ENCODE assay signal across 9 cellular contexts in genomic region chr9:127523312-127523851, GRCh38.
A peak's percentile ranks its signal among the peaks of the same experiment; 100 is the strongest.
DNase-seq lines count a peak whose midpoint lies in the region; ATAC-seq, FAIRE-seq and TF ChIP-seq lines count a peak whose summit lies in the region.
"Had no signal": no experiment of that assay in that cellular context is flagged by ENCODE, and none has a peak within 500 bp of the region (broad histone marks: within the 10 kb centered on the region; RNA-seq: fewer than 3 reads in every experiment).

No MANE protein-coding gene starts in this region.

- peak; percentile 35; the same call in 1 of the 2 replicates for TF ChIP-seq CTCF in Panc1 (IDR thresholded peaks at IDR 0.05)
- TF ChIP-seq CTCF in endodermal cell (conservative IDR thresholded peaks at IDR 0.05): peak; percentile 85

- no TSS peak for BruUV-seq in Panc1 (replicated peaks; lab: Mats Ljungman, UMichigan)

- FAIRE-seq in small intestine (lab: Jason Lieb, UNC): no peak

- H3K27me3 Mint-ChIP-seq in endodermal cell (ENCODE audit: insufficient read depth): no peaks in the 10 kb centered on the region

- H3K27ac Mint-ChIP-seq in endodermal cell: no peak overlapping the region

- 89 to 97% methylated on average over 5 to 9 of the region's 9 CpGs for WGBS in endodermal cell (ENCODE audit: insufficient coverage in 1 of 2, insufficient read length in 1 of 2), 2 experiments
- WGBS in small intestine, 3 donors: 91 to 94% (median 92%) methylated on average over 9 of the region's 9 CpGs

- H3K9ac ChIP-seq in endodermal cell (ENCODE audit: extremely low read depth, low read length, poor library complexity, severe bottlenecking): no peak overlapping the region

- CTCF ChIA-PET in Panc1 (lab: Charles Lee): no interaction called here

- H3K9me3 ChIP-seq in Panc1 (ENCODE audit: control insufficient read depth, insufficient read depth, low read depth, low read length) (no peaks in the 10 kb centered on the region), endodermal cell (ENCODE audit: control insufficient read depth, low read length) (peaks cover 35% of the 10 kb centered on the region), small intestine (ENCODE audit: control insufficient read depth, low read depth) (peaks cover 2% of the 10 kb centered on the region)

- peaks cover 38% of the 10 kb centered on the region for H3K9me3 Mint-ChIP-seq in endodermal cell

- intact Hi-C loops in Panc1 (cut with micrococcal nuclease; ENCODE audit: unreplicated experiment): no loop called here

- H3K36me3 ChIP-seq in Panc1 (ENCODE audit: control insufficient read depth, insufficient read depth, low read length) (no peaks in the 10 kb centered on the region; the same call in 1 of the 2 replicates), endodermal cell (ENCODE audit: control insufficient read depth, insufficient read depth, low read length) (peaks cover 47% of the 10 kb centered on the region), small intestine (ENCODE audit: control insufficient read depth in 2 of 2, insufficient read depth in 2 of 2, low read length in 2 of 2) (peaks cover 0 to 14% of the 10 kb centered on the region in 2 donors)

- POLR2A ChIA-PET in Panc1 (lab: Charles Lee): no interaction called here

- DNase-seq in NCI-H1694 (lab: John Stamatoyannopoulos, UW) (peak; percentile 8), NCI-H1694 treated with DMSO at 0.1 percent for 48 hours (lab: John Stamatoyannopoulos, UW) (no peak), Panc1 (ENCODE audit: low read depth, low spot score) (no peak), endodermal cell (peak; percentile 84), small intestine (peak; percentile 56), DMS153 treated with DMSO at 0.1 percent for 48 hours (lab: John Stamatoyannopoulos, UW; ENCODE audit: unreplicated experiment) (no peak), hypothalamus (lab: John Stamatoyannopoulos, UW) (no peak), DMS79 (lab: John Stamatoyannopoulos, UW) (no peak)

- H3K36me3 Mint-ChIP-seq in endodermal cell (ENCODE audit: low read depth): peaks cover 67% of the 10 kb centered on the region

- H3K4me3 Mint-ChIP-seq in endodermal cell: no peak overlapping the region

- no peak overlapping the region for H3K4me3 ChIP-seq in Panc1 (ENCODE audit: low read depth in 2 of 2, low read length in 2 of 2)
- peak overlapping the region; percentile 58 for H3K4me3 ChIP-seq in endodermal cell (ENCODE audit: low read length)
- H3K4me3 ChIP-seq in small intestine (ENCODE audit: low read depth in 1 of 2, low read length in 2 of 2): no peak overlapping the region

- in situ Hi-C loops in Panc1 (cut with HindIII; ENCODE audit: low pct_unique_long_range_greater_than_20kb, low sequenced_read_pairs): no loop called here

- H3K27me3 ChIP-seq in Panc1 (ENCODE audit: control insufficient read depth, insufficient read depth, low read length) (no peaks in the 10 kb centered on the region), endodermal cell (ENCODE audit: control insufficient read depth, insufficient read depth, low read length, poor library complexity, severe bottlenecking) (no peaks in the 10 kb centered on the region), small intestine (ENCODE audit: control insufficient read depth in 2 of 2, insufficient read depth in 2 of 2, low read length in 2 of 2) (no peaks in the 10 kb centered on the region)
- H3K27me3 ChIP-seq: BLaER1 treated with 17β-estradiol and CSF1 and Interleukin-3, amounts not matched to agents 10 nM and 100 nM had no signal

- peak overlapping the region; percentile 64 for H3K27ac ChIP-seq in Panc1 (ENCODE audit: low read length)
- no peak overlapping the region for H3K27ac ChIP-seq in endodermal cell (ENCODE audit: low read depth, low read length)
- peak overlapping the region in 1 of 2 donors; percentile 22 for H3K27ac ChIP-seq in small intestine (ENCODE audit: low read depth in 1 of 2, low read length in 1 of 2)

- H3K4me1 Mint-ChIP-seq in endodermal cell: peaks cover 5% of the 10 kb centered on the region

- H3K4me1 ChIP-seq in Panc1 (ENCODE audit: control insufficient read depth, insufficient read depth, low read length): peaks cover 42% of the 10 kb centered on the region
- no peaks in the 10 kb centered on the region for H3K4me1 ChIP-seq in endodermal cell (ENCODE audit: control insufficient read depth, insufficient read depth, low read length)
- H3K4me1 ChIP-seq in small intestine (ENCODE audit: control insufficient read depth in 2 of 2, insufficient read depth in 1 of 2, low read depth in 1 of 2, low read length in 1 of 2): peaks cover 0 to 9% of the 10 kb centered on the region in 2 donors

- ATAC-seq in Panc1: no peak

Comparison
In these comparisons a context has a peak if more than half of its experiments do, and no peak if none do; other contexts are left out.
1. DNase-seq: peak in NCI-H1694 (single experiment), endodermal cell (single experiment) and small intestine (single experiment); none in NCI-H1694 treated with DMSO at 0.1 percent for 48 hours (single experiment), Panc1 (single experiment), DMS153 treated with DMSO at 0.1 percent for 48 hours (single experiment), hypothalamus (0 of 51) and DMS79 (single experiment).